26 cellular contexts compared by ENCODE assay signal in the genomic region with DNA sequence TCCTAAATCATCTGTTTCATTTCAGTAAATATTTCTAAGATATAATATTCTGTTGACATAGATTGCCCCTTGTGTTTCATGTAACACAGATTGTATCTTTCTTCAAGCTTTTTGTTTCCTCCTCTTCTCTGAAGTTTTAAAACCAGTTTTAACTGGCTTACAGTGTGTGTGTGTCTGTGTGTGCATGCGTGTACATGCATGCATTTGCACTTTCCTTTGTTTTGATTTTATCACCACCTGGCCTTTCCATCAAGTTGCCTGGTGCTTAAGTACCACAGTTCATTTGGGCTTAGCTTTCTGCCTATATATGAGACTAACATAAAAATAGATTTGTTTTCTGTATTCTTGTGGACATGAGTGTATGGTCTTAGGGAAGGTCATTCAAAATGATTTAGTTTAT. TPM values are rescaled to one million over a fixed set of nuclear protein-coding genes. Genes with fewer than 3 reads are reported as not detected.
DNase-seq lines count a peak whose midpoint lies in the region; ATAC-seq and TF ChIP-seq lines count a peak whose summit lies in the region.
"Had no signal": no experiment of that assay in that cellular context is flagged by ENCODE, and none has a peak within 500 bp of the region (broad histone marks: within the 10 kb centered on the region; RNA-seq: fewer than 3 reads in every experiment).

No MANE protein-coding gene starts in this region.

- H4K20me1 ChIP-seq in smooth muscle cell (ENCODE audit: low read depth) = peaks cover 45% of the 10 kb centered on the region

- 97% methylated on average over 1 of the region's 1 CpG for WGBS in smooth muscle cell (ENCODE audit: low lambda C conversion rate)
- 92 to 95% (median 94%) methylated on average over 1 of the region's 1 CpG for WGBS in adrenal gland, 4 donors

- H3K4me1 ChIP-seq in SJCRH30 (peaks cover 15% of the 10 kb centered on the region), smooth muscle cell (ENCODE audit: low read depth) (no peaks in the 10 kb centered on the region), adrenal gland (replicated peaks in 1 of 2) (peaks cover 0 to 9% of the 10 kb centered on the region in 2 donors)
- H3K4me1 ChIP-seq: body of pancreas, neural progenitor cell had no signal

- H2AFZ ChIP-seq in smooth muscle cell (ENCODE audit: low read depth) = no peak overlapping the region
- H2AFZ ChIP-seq: neural progenitor cell had no signal

- TF ChIP-seq POLR2A in adrenal gland (IDR thresholded peaks at IDR 0.05) = no peak

- no peak overlapping the region for H3K9ac ChIP-seq in smooth muscle cell (ENCODE audit: low read depth)
- H3K9ac ChIP-seq: neural progenitor cell had no signal

- no peaks in the 10 kb centered on the region for H3K27me3 ChIP-seq in SJCRH30
- no peaks in the 10 kb centered on the region for H3K27me3 ChIP-seq in smooth muscle cell (ENCODE audit: low read depth)
- H3K27me3 ChIP-seq in adrenal gland = no peaks in the 10 kb centered on the region
- H3K27me3 ChIP-seq: body of pancreas, heart left ventricle, neural progenitor cell, upper lobe of left lung had no signal

- peaks cover 43% of the 10 kb centered on the region for H3K79me2 ChIP-seq in smooth muscle cell (ENCODE audit: low read depth)

- H3K4me3 ChIP-seq in SJCRH30 (no peak overlapping the region), smooth muscle cell (no peak overlapping the region), adrenal gland (no peak overlapping the region)
- H3K4me3 ChIP-seq: A549, body of pancreas, heart left ventricle, neural progenitor cell, upper lobe of left lung had no signal

- no peaks in the 10 kb centered on the region for H3K9me3 ChIP-seq in SJCRH30 (replicated peaks)
- H3K9me3 ChIP-seq in smooth muscle cell (replicated peaks; ENCODE audit: low read depth) = no peaks in the 10 kb centered on the region
- no peaks in the 10 kb centered on the region for H3K9me3 ChIP-seq in adrenal gland (replicated peaks in 1 of 3)
- H3K9me3 ChIP-seq: A549, body of pancreas, heart left ventricle, upper lobe of left lung had no signal

- TF ChIP-seq CTCF in smooth muscle cell (IDR thresholded peaks at IDR 0.05; ENCODE audit: borderline replicate concordance, insufficient read depth, poor library complexity, severe bottlenecking) (no peak), adrenal gland (IDR thresholded peaks at IDR 0.05) (no peak)

- no peak overlapping the region for H3K4me2 ChIP-seq in smooth muscle cell
- H3K4me2 ChIP-seq: neural progenitor cell had no signal

- no peak for ATAC-seq in HG03025 (IDR thresholded peaks at IDR 0.05; ENCODE audit: low FRiP score, unreplicated experiment)
- ATAC-seq: body of pancreas, heart left ventricle had no signal

- no peaks in the 10 kb centered on the region for H3F3A ChIP-seq in smooth muscle cell (ENCODE audit: low read depth)

- H3K27ac ChIP-seq in SJCRH30 = peak overlapping the region; percentile 63
- no peak overlapping the region for H3K27ac ChIP-seq in smooth muscle cell (ENCODE audit: low read depth)
- no peak overlapping the region for H3K27ac ChIP-seq in adrenal gland
- H3K27ac ChIP-seq: A549, body of pancreas, heart left ventricle, neural progenitor cell, upper lobe of left lung, VCaP had no signal

- DNase-seq in NCI-H2171 treated with DMSO at 0.1 percent for 48 hours (lab: John Stamatoyannopoulos, UW) (peak; percentile 37), NCI-H2171 (lab: John Stamatoyannopoulos, UW) (no peak), NCI-H1105 (lab: John Stamatoyannopoulos, UW) (peak; percentile 72), SJCRH30 (peak; percentile 28 to 57), left kidney (ENCODE audit: low read depth, low spot score) (peak; percentile 31), smooth muscle cell (lab: John Stamatoyannopoulos, UW; ENCODE audit: unreplicated experiment) (no peak), adrenal gland (no peak)
- DNase-seq: activated CD4-positive, alpha-beta T cell treated with anti-CD3 and anti-CD28 coated beads, Interleukin-2, amount 10 ng/mL, durations not matched to agents 24 days and 14 days; activated gamma-delta T cell treated with Interleukin-2 at 50 U/mL for 16 hours; activated T-cell treated with anti-CD3 and anti-CD28 coated beads, Interleukin-2, amount 50 U/mL, for 24 hours; AML-193; body of pancreas; CD4-positive, alpha-beta T cell; effector CD4-positive, alpha-beta T cell; GF-D8; H7; heart left ventricle; NCI-H1436; stimulated activated CD4-positive, alpha-beta T cell treated with anti-CD3 and anti-CD28 coated beads, Interleukin-12 subunit alpha, Interleukin-12 subunit beta, amount 100 ng/mL, for 4 hours; stimulated activated CD4-positive, alpha-beta T cell treated with anti-CD3 and anti-CD28 coated beads, Interleukin-4, amount 100 ng/mL, for 1 hour; T-helper 9 cell; upper lobe of left lung had no signal

- H3K36me3 ChIP-seq in SJCRH30 (peaks cover 28% of the 10 kb centered on the region), smooth muscle cell (ENCODE audit: low read depth) (peaks cover 7% of the 10 kb centered on the region), adrenal gland (replicated peaks in 1 of 2) (no peaks in the 10 kb centered on the region)

- intact Hi-C loops in adrenal gland (cut with DNase I) = no loop called here

RNA-seq across cellular contexts. Expression of a gene that starts 31.9 kb away (rescaled TPM):
- 52.7 and 62.0 TPM in 2 replicates for total RNA-seq in SJCRH30 (2014; rRNA removed; shearing (Covaris generic))
- total RNA-seq in smooth muscle cell (35.7 and 64.7 TPM in 2 replicates), adrenal gland (10 to 100 TPM; 32.4 to 79.2 (median 59.5) TPM)
- polyA plus RNA-seq in smooth muscle cell (16.4 and 19.2 TPM in 2 replicates), adrenal gland (10 to 100 TPM; 16.8 to 26.3 (median 25.0) TPM)

Comparison
In these comparisons a context has a peak if more than half of its experiments do, and no peak if none do; other contexts are left out.
1. DNase-seq: peak in NCI-H2171 treated with DMSO at 0.1 percent for 48 hours (single experiment), NCI-H1105 (single experiment), SJCRH30 (2 of 2) and left kidney (single experiment); none in NCI-H2171 (single experiment), smooth muscle cell (single experiment) and adrenal gland (0 of 7).